In genomic region chr1:237901284-237901870, GRCh38 we compare ENCODE assay signal across 9 cellular contexts. TPM values are rescaled to one million over a fixed set of nuclear protein-coding genes. Genes with fewer than 3 reads are reported as not detected.
DNase-seq lines count a peak whose midpoint lies in the region; ATAC-seq and TF ChIP-seq lines count a peak whose summit lies in the region.
"Had no signal": no experiment of that assay in that cellular context is flagged by ENCODE, and none has a peak within 500 bp of the region (broad histone marks: within the 10 kb centered on the region; RNA-seq: fewer than 3 reads in every experiment).

No MANE protein-coding gene starts in this region.

- ATAC-seq in Panc1 = no peak
- no peak for ATAC-seq in HG03045 (IDR thresholded peaks at IDR 0.05; ENCODE audit: unreplicated experiment)
- ATAC-seq in natural killer cell = no peak

- H3K4me1 ChIP-seq in Panc1 (ENCODE audit: control insufficient read depth, insufficient read depth, low read length) (no peaks in the 10 kb centered on the region), left ventricle myocardium inferior (no peaks in the 10 kb centered on the region)

- peaks cover 3 to 7% of the 10 kb centered on the region in 2 donors for H3K9me3 Mint-ChIP-seq in natural killer cell

- H3K9me3 ChIP-seq in Panc1 (ENCODE audit: control insufficient read depth, insufficient read depth, low read depth, low read length) (no peaks in the 10 kb centered on the region), left ventricle myocardium inferior (replicated peaks) (no peaks in the 10 kb centered on the region)

- no peaks in the 10 kb centered on the region for H3K36me3 ChIP-seq in Panc1 (ENCODE audit: control insufficient read depth, insufficient read depth, low read length)
- no peaks in the 10 kb centered on the region for H3K36me3 ChIP-seq in left ventricle myocardium inferior

- in situ Hi-C loops in Panc1 (cut with HindIII; ENCODE audit: low pct_unique_long_range_greater_than_20kb, low sequenced_read_pairs) = no loop called here

- H3K27ac Mint-ChIP-seq in natural killer cell = no peak overlapping the region

- DNase-seq in D341Med (ENCODE audit: low spot score) = peak; percentile 53
- no peak for DNase-seq in HFF-Myc (ENCODE audit: extremely low read depth, low read depth)
- no peak for DNase-seq in Panc1 (ENCODE audit: low read depth, low spot score)
- no peak for DNase-seq in left ventricle myocardium inferior
- no peak for DNase-seq in natural killer cell
- no peak for DNase-seq in NCI-H1092 treated with DMSO at 0.1 percent for 48 hours (lab: John Stamatoyannopoulos, UW)
- DNase-seq in DMS79 (lab: John Stamatoyannopoulos, UW) = no peak

- TF ChIP-seq CTCF in HFF-Myc (IDR thresholded peaks at IDR 0.05; ENCODE audit: low read depth, low read length, missing control alignments) (peak; percentile 13), Panc1 (IDR thresholded peaks at IDR 0.05) (peak; percentile 61), left ventricle myocardium inferior (IDR thresholded peaks at IDR 0.05; ENCODE audit: borderline replicate concordance) (peak; percentile 56), natural killer cell (IDR thresholded peaks at IDR 0.05) (no peak)

- no peak overlapping the region for H3K4me3 Mint-ChIP-seq in natural killer cell

- no peak overlapping the region for H3K27ac ChIP-seq in Panc1 (ENCODE audit: low read length)
- H3K27ac ChIP-seq in left ventricle myocardium inferior (replicated peaks) = no peak overlapping the region

- no peaks in the 10 kb centered on the region for H3K36me3 Mint-ChIP-seq in natural killer cell

- no peaks in the 10 kb centered on the region for H3K27me3 ChIP-seq in Panc1 (ENCODE audit: control insufficient read depth, insufficient read depth, low read length)
- no peaks in the 10 kb centered on the region for H3K27me3 ChIP-seq in left ventricle myocardium inferior (ENCODE audit: low read depth)

- no peaks in the 10 kb centered on the region for H3K27me3 Mint-ChIP-seq in natural killer cell (ENCODE audit: low read depth in 2 of 2)

- POLR2A ChIA-PET in Panc1 (lab: Charles Lee) = no interaction called here

- BruUV-seq in Panc1 (replicated peaks; lab: Mats Ljungman, UMichigan) = no TSS peak

- H3K4me1 Mint-ChIP-seq in natural killer cell = no peaks in the 10 kb centered on the region

- H3K4me3 ChIP-seq in HFF-Myc (replicated peaks; ENCODE audit: low read depth, low read length) (no peak overlapping the region), Panc1 (ENCODE audit: low read depth in 2 of 2, low read length in 2 of 2) (no peak overlapping the region), left ventricle myocardium inferior (no peak overlapping the region)

- CTCF ChIA-PET in Panc1 (lab: Charles Lee) = no interaction called here

- intact Hi-C loops in Panc1 (cut with micrococcal nuclease; ENCODE audit: unreplicated experiment) = no loop called here
- intact Hi-C loops in left ventricle myocardium inferior (cut with micrococcal nuclease) = no loop called here
- intact Hi-C loops in natural killer cell (cut with micrococcal nuclease) = no loop called here

RNA-seq across cellular contexts. Expression of gene ZP4, which starts 10.7 kb away (rescaled TPM):
- total RNA-seq in Panc1 (2021; ENCODE audit: unreplicated experiment) (not detected), left ventricle myocardium inferior (not detected), natural killer cell (not detected)
- polyA plus RNA-seq in Panc1 (2012; ENCODE audit: insufficient read length) = not detected
- total RNA-seq: dermis microvascular lymphatic vessel endothelial cell had no signal
